ENCODE assay signal across 8 cellular contexts in genomic region chr2:8478133-8478793, GRCh38.
DNase-seq lines count a peak whose midpoint lies in the region; ATAC-seq lines count a peak whose summit lies in the region.
"Had no signal": no experiment of that assay in that cellular context is flagged by ENCODE, and none has a peak within 500 bp of the region (broad histone marks: within the 10 kb centered on the region; RNA-seq: fewer than 3 reads in every experiment).

No MANE protein-coding gene starts in this region.

- no peak overlapping the region for H3K14ac ChIP-seq in trophoblast cell (ENCODE audit: low read length)

- ATAC-seq in GM18861 (IDR thresholded peaks at IDR 0.05; ENCODE audit: unreplicated experiment): peak; percentile 9
- peak; percentile 5 for ATAC-seq in HG02943 (IDR thresholded peaks at IDR 0.05; ENCODE audit: low read depth, unreplicated experiment)
- ATAC-seq in activated T-helper 17 cell treated with anti-CD3 and anti-CD28 coated beads, Interleukin-2, amount 50 U/mL, for 72 hours (replicated peaks): peak; percentile 13

- H4K91ac ChIP-seq in trophoblast cell (ENCODE audit: low read depth, low read length): no peak overlapping the region

- no peak overlapping the region for H3K9ac ChIP-seq in trophoblast cell (ENCODE audit: low read length)

- no peak overlapping the region for H3K4me2 ChIP-seq in trophoblast cell (ENCODE audit: low read length)

- no CpG with 5 or more reads among the region's 12 CpGs for WGBS in trophoblast cell (ENCODE audit: extremely low coverage, insufficient coverage, insufficient read length)

- H4K8ac ChIP-seq in trophoblast cell (ENCODE audit: low read depth, low read length): no peak overlapping the region

- H3K4me1 ChIP-seq in trophoblast cell (ENCODE audit: control insufficient read depth in 1 of 2, insufficient read depth in 2 of 2, low read length in 2 of 2): peaks cover 2 to 4% of the 10 kb centered on the region in 2 experiments

- peak overlapping the region; percentile 99 for H3K27ac Mint-ChIP-seq in activated T-helper 17 cell treated with anti-CD3 and anti-CD28 coated beads, Interleukin-2, amount 50 U/mL, for 72 hours

- peaks cover 2% of the 10 kb centered on the region for H3K9me3 ChIP-seq in trophoblast cell (ENCODE audit: insufficient read depth, low read depth, low read length)

- H2BK120ac ChIP-seq in trophoblast cell (ENCODE audit: insufficient read depth, low read length, poor library complexity): no peak overlapping the region

- no peaks in the 10 kb centered on the region for H3K36me3 ChIP-seq in trophoblast cell (ENCODE audit: control insufficient read depth in 1 of 2, insufficient read depth in 2 of 2, low read length in 2 of 2)

- H2AK5ac ChIP-seq in trophoblast cell (ENCODE audit: low read length): no peak overlapping the region

- no peaks in the 10 kb centered on the region for H3K27me3 ChIP-seq in trophoblast cell (ENCODE audit: insufficient read depth, low read length)

- H2BK5ac ChIP-seq in trophoblast cell (ENCODE audit: low read depth, low read length, poor library complexity): no peak overlapping the region

- H3K18ac ChIP-seq in trophoblast cell (ENCODE audit: low read length): no peak overlapping the region

- H3K4ac ChIP-seq in trophoblast cell (ENCODE audit: low read depth, low read length): no peak overlapping the region

- no peak overlapping the region for H2BK12ac ChIP-seq in trophoblast cell (ENCODE audit: low read length)

- no peak overlapping the region for H3K27ac ChIP-seq in trophoblast cell (ENCODE audit: low read depth, low read length)

- peaks cover 75% of the 10 kb centered on the region for H3K4me1 Mint-ChIP-seq in activated T-helper 17 cell treated with anti-CD3 and anti-CD28 coated beads, Interleukin-2, amount 50 U/mL, for 72 hours

- no peaks in the 10 kb centered on the region for H3K27me3 Mint-ChIP-seq in activated T-helper 17 cell treated with anti-CD3 and anti-CD28 coated beads, Interleukin-2, amount 50 U/mL, for 72 hours

- no peaks in the 10 kb centered on the region for H3K79me1 ChIP-seq in trophoblast cell (ENCODE audit: low read length)

- H3K79me2 ChIP-seq in trophoblast cell (ENCODE audit: control insufficient read depth, insufficient read depth, low read length, poor library complexity): no peaks in the 10 kb centered on the region

- H3K4me3 ChIP-seq in trophoblast cell (ENCODE audit: low read depth, low read length): no peak overlapping the region

- DNase-seq in trophoblast cell: peak; percentile 35 to 75
- no peak for DNase-seq in OCI-M2 (lab: John Stamatoyannopoulos, UW; ENCODE audit: unreplicated experiment)
- DNase-seq in NCI-H510A treated with DMSO at 0.1 percent for 48 hours (lab: John Stamatoyannopoulos, UW): no peak
- DNase-seq in cerebellum (ENCODE audit: low spot score): no peak
- DNase-seq: stimulated activated CD4-positive, alpha-beta T cell treated with anti-CD3 and anti-CD28 coated beads, Interleukin-4, amount 100 ng/mL, for 4 hours had no signal

- peaks cover 70% of the 10 kb centered on the region for H3K36me3 Mint-ChIP-seq in activated T-helper 17 cell treated with anti-CD3 and anti-CD28 coated beads, Interleukin-2, amount 50 U/mL, for 72 hours (ENCODE audit: low read depth)

- no peak overlapping the region for H2AFZ ChIP-seq in trophoblast cell (ENCODE audit: insufficient read depth, low read length, poor library complexity)

- no peaks in the 10 kb centered on the region for H3K9me3 Mint-ChIP-seq in activated T-helper 17 cell treated with anti-CD3 and anti-CD28 coated beads, Interleukin-2, amount 50 U/mL, for 72 hours

- H4K12ac ChIP-seq in trophoblast cell (ENCODE audit: low read depth, low read length): no peak overlapping the region

- no peak overlapping the region for H3K23ac ChIP-seq in trophoblast cell (ENCODE audit: low read length)

- peak overlapping the region; percentile 97 for H3K4me3 Mint-ChIP-seq in activated T-helper 17 cell treated with anti-CD3 and anti-CD28 coated beads, Interleukin-2, amount 50 U/mL, for 72 hours

Comparison
In these comparisons a context has a peak if more than half of its experiments do, and no peak if none do; other contexts are left out.
1. DNase-seq: peak in trophoblast cell (2 of 2); none in OCI-M2 (single experiment), NCI-H510A treated with DMSO at 0.1 percent for 48 hours (single experiment) and cerebellum (single experiment).
2. Peak in every context shown above with its lines, with median percentiles within 50 percentile points of each other: ATAC-seq.